Comparison of ENCODE assay signal across 27 cellular contexts in genomic region chr11:130174642-130175041, GRCh38. TPM values are rescaled to one million over a fixed set of nuclear protein-coding genes. Genes with fewer than 3 reads are reported as not detected.
DNase-seq lines count a peak whose midpoint lies in the region; ATAC-seq, FAIRE-seq and TF ChIP-seq lines count a peak whose summit lies in the region.
"Had no signal": no experiment of that assay in that cellular context is flagged by ENCODE, and none has a peak within 500 bp of the region (broad histone marks: within the 10 kb centered on the region; RNA-seq: fewer than 3 reads in every experiment).

No MANE protein-coding gene starts in this region.

- peaks cover 5% of the 10 kb centered on the region; the same call in 1 of the 3 replicates for H3K36me3 Mint-ChIP-seq in GM23338 (ENCODE audit: low read depth)
- peaks cover 14% of the 10 kb centered on the region for H3K36me3 Mint-ChIP-seq in stimulated activated memory B cell treated with anti-CD40 and anti-IgM and Interleukin-4, amounts not matched to agents 10 μg/mL and 1 μg/mL and 100 μg/mL, for 72 hours
- H3K36me3 Mint-ChIP-seq: CD4-positive, CD25-positive, alpha-beta regulatory T cell had no signal

- in situ Hi-C loops in K562 (cut with MboI), result no loop called here

- ATAC-seq in GM23338 (no peak), K562 (no peak)
- ATAC-seq in stimulated activated memory B cell treated with anti-CD40 and anti-IgM and Interleukin-4, amounts not matched to agents 10 μg/mL and 1 μg/mL and 100 μg/mL, for 72 hours, result no peak
- ATAC-seq: GM12878 had no signal

- H3K27ac ChIP-seq in GM23338 (ENCODE audit: low read depth) (no peak overlapping the region), OCI-LY1 (ENCODE audit: low read depth, low read length, poor library complexity, severe bottlenecking) (peak overlapping the region; percentile 100), K562 (ENCODE audit: extremely low read depth, low read depth, low read length) (no peak overlapping the region)
- H3K27ac ChIP-seq: GM23248 had no signal

- no peak for TF ChIP-seq RAD21 in K562 (CRISPR knock-in tag; conservative IDR thresholded peaks at IDR 0.05 in 1 of 2, IDR thresholded peaks at IDR 0.05 in 1 of 2)

- H2AFZ ChIP-seq in GM23338 (no peak overlapping the region), OCI-LY1 (ENCODE audit: low read length) (no peak overlapping the region), K562 (ENCODE audit: low read depth, low read length) (no peak overlapping the region)
- H2AFZ ChIP-seq: GM23248 had no signal

- WGBS in K562 (ENCODE audit: insufficient coverage, low coverage, missing lambda C conversion rate), result 2% methylated on average over 4 of the region's 4 CpGs

- H3K27me3 Mint-ChIP-seq in GM23338 (ENCODE audit: insufficient read depth, low read depth, poor library complexity), result peaks cover 31% of the 10 kb centered on the region
- no peaks in the 10 kb centered on the region for H3K27me3 Mint-ChIP-seq in stimulated activated memory B cell treated with anti-CD40 and anti-IgM and Interleukin-4, amounts not matched to agents 10 μg/mL and 1 μg/mL and 100 μg/mL, for 72 hours
- H3K27me3 Mint-ChIP-seq: IgD-negative memory B cell had no signal

- H3K36me3 ChIP-seq in GM23338 (ENCODE audit: insufficient read depth) (no peaks in the 10 kb centered on the region), OCI-LY1 (ENCODE audit: insufficient read depth, low read length) (peaks cover 36% of the 10 kb centered on the region), K562 (ENCODE audit: control insufficient read depth, insufficient read depth, low read length) (no peaks in the 10 kb centered on the region)
- H3K36me3 ChIP-seq: BE2C had no signal

- H3K79me2 ChIP-seq in GM23338 (replicated peaks; ENCODE audit: insufficient read depth), result no peaks in the 10 kb centered on the region
- H3K79me2 ChIP-seq in OCI-LY1 (ENCODE audit: insufficient read depth, low read length), result peaks cover 80% of the 10 kb centered on the region
- H3K79me2 ChIP-seq in K562 (ENCODE audit: control insufficient read depth, insufficient read depth, low read length), result no peaks in the 10 kb centered on the region

- H3K9me2 ChIP-seq in GM23338 (ENCODE audit: insufficient read depth), result no peaks in the 10 kb centered on the region
- H3K9me2 ChIP-seq in OCI-LY1 (ENCODE audit: low read depth, low read length), result no peaks in the 10 kb centered on the region

- peaks cover 6% of the 10 kb centered on the region for H3K9me3 ChIP-seq in OCI-LY1 (ENCODE audit: low read length)
- no peaks in the 10 kb centered on the region for H3K9me3 ChIP-seq in K562 (replicated peaks; ENCODE audit: control insufficient read depth, insufficient read depth, low read depth, low read length)
- H3K9me3 ChIP-seq: BE2C had no signal

- H3K9ac ChIP-seq in OCI-LY1 (ENCODE audit: low read length) (no peak overlapping the region), K562 (ENCODE audit: insufficient read depth in 1 of 2, low read depth in 2 of 2, low read length in 2 of 2) (no peak overlapping the region)
- H3K9ac ChIP-seq: GM23248 had no signal

- H3K9me3 Mint-ChIP-seq in GM23338, result peaks cover 6% of the 10 kb centered on the region; the same call in 1 of the 3 replicates
- peaks cover 8% of the 10 kb centered on the region for H3K9me3 Mint-ChIP-seq in stimulated activated memory B cell treated with anti-CD40 and anti-IgM and Interleukin-4, amounts not matched to agents 10 μg/mL and 1 μg/mL and 100 μg/mL, for 72 hours

- POLR2A ChIA-PET in K562 (lab: Yijun Ruan, JAX), result no interaction called here

- peaks cover 8% of the 10 kb centered on the region for H3K4me1 Mint-ChIP-seq in GM23338
- peaks cover 75% of the 10 kb centered on the region for H3K4me1 Mint-ChIP-seq in stimulated activated memory B cell treated with anti-CD40 and anti-IgM and Interleukin-4, amounts not matched to agents 10 μg/mL and 1 μg/mL and 100 μg/mL, for 72 hours
- H3K4me1 Mint-ChIP-seq: CD4-positive, CD25-positive, alpha-beta regulatory T cell; CD8-positive, alpha-beta memory T cell had no signal

- FAIRE-seq in K562 (lab: Jason Lieb, UNC) (no peak), GM19239 (lab: Jason Lieb, UNC) (no peak)
- FAIRE-seq: A204.1, GM12878, H54, HTR-8/SVneo had no signal

- no peaks in the 10 kb centered on the region for H3K4me1 ChIP-seq in GM23338 (ENCODE audit: insufficient read depth)
- peaks cover 76% of the 10 kb centered on the region for H3K4me1 ChIP-seq in OCI-LY1 (ENCODE audit: insufficient read depth, low read length, severe bottlenecking)
- H3K4me1 ChIP-seq in K562 (replicated peaks in 1 of 2; ENCODE audit: control insufficient read depth in 2 of 2, insufficient read depth in 2 of 2, low read length in 2 of 2), result peaks cover 0 to 3% of the 10 kb centered on the region in 2 experiments; a peak in 1 of 5 replicates
- H3K4me1 ChIP-seq: BE2C had no signal

- no peaks in the 10 kb centered on the region for H3F3A ChIP-seq in GM23338 (replicated peaks; ENCODE audit: low read depth)
- H3F3A ChIP-seq in OCI-LY1 (ENCODE audit: insufficient read depth, low read length), result 0 out of 2 replicates have a peak, but pooled peaks cover 4% of the 10 kb centered on the region

- no peak for TF ChIP-seq CTCF in GM23338 (conservative IDR thresholded peaks at IDR 0.05; ENCODE audit: low read depth in 2 of 2)
- TF ChIP-seq CTCF in OCI-LY1 (IDR thresholded peaks at IDR 0.05; ENCODE audit: low read length), result no peak
- TF ChIP-seq CTCF in K562 (IDR thresholded peaks at IDR 0.05 in 2 of 3, conservative IDR thresholded peaks at IDR 0.05 in 1 of 3; ENCODE audit: insufficient read depth in 2 of 3, low read depth in 1 of 3, low read length in 3 of 3), result no peak

- CTCF ChIA-PET in K562 (lab: Yijun Ruan, JAX; ENCODE audit: low intra/inter-chr PET ratio), result no interaction called here

- H3K4me3 Mint-ChIP-seq in GM23338, result no peak overlapping the region
- H3K4me3 Mint-ChIP-seq in stimulated activated memory B cell treated with anti-CD40 and anti-IgM and Interleukin-4, amounts not matched to agents 10 μg/mL and 1 μg/mL and 100 μg/mL, for 72 hours, result no peak overlapping the region
- H3K4me3 Mint-ChIP-seq: CD4-positive, CD25-positive, alpha-beta regulatory T cell; CD8-positive, alpha-beta memory T cell; HFFc6; IgD-negative memory B cell had no signal

- H3K27me3 ChIP-seq in GM23338 (ENCODE audit: insufficient read depth), result peaks cover 26% of the 10 kb centered on the region
- no peaks in the 10 kb centered on the region for H3K27me3 ChIP-seq in OCI-LY1 (ENCODE audit: insufficient read depth, low read length)
- H3K27me3 ChIP-seq in K562 (ENCODE audit: control insufficient read depth in 2 of 2, insufficient read depth in 2 of 2, low read length in 2 of 2), result peaks cover 60 to 75% of the 10 kb centered on the region in 2 experiments
- H3K27me3 ChIP-seq: BE2C had no signal

- no peak overlapping the region for H3K27ac Mint-ChIP-seq in GM23338
- peak overlapping the region; percentile 54 for H3K27ac Mint-ChIP-seq in stimulated activated memory B cell treated with anti-CD40 and anti-IgM and Interleukin-4, amounts not matched to agents 10 μg/mL and 1 μg/mL and 100 μg/mL, for 72 hours
- H3K27ac Mint-ChIP-seq: CD8-positive, alpha-beta memory T cell; HFFc6; IgD-negative memory B cell had no signal

- no TSS peak for BruUV-seq in K562 (replicated peaks; lab: Mats Ljungman, UMichigan)

- H4K20me1 ChIP-seq in GM23338 (replicated peaks; ENCODE audit: insufficient read depth) (peaks cover 11% of the 10 kb centered on the region), OCI-LY1 (ENCODE audit: insufficient read depth, low read length) (no peaks in the 10 kb centered on the region), K562 (replicated peaks; ENCODE audit: control insufficient read depth, insufficient read depth, low read length) (peaks cover 5% of the 10 kb centered on the region; the same call in 1 of the 2 replicates)

- H3K4me2 ChIP-seq in GM23338 (no peak overlapping the region), OCI-LY1 (ENCODE audit: low read length) (no peak overlapping the region), K562 (ENCODE audit: insufficient read depth, low read length) (no peak overlapping the region)

- intact Hi-C loops in K562 (cut with micrococcal nuclease), result no loop called here

- no peaks in the 10 kb centered on the region for H3K9me1 ChIP-seq in K562 (ENCODE audit: control insufficient read depth, insufficient read depth, low read length)

- TF ChIP-seq POLR2A in K562 (conservative IDR thresholded peaks at IDR 0.05), result no peak

- H3K4me3 ChIP-seq in GM23338 (no peak overlapping the region), OCI-LY1 (ENCODE audit: low read depth, low read length, poor library complexity, severe bottlenecking) (no peak overlapping the region), K562 (no peak overlapping the region)
- H3K4me3 ChIP-seq: GM12878, GM23248 had no signal

- no peak for TF ChIP-seq EP300 in K562 (IDR thresholded peaks at IDR 0.05; ENCODE audit: low read length)

- no peak for DNase-seq in GM23338 (ENCODE audit: low spot score)
- DNase-seq in K562 (ENCODE audit: extremely low read depth in 1 of 4, low spot score in 3 of 4), result no peak
- no peak for DNase-seq in SKM-1 (lab: John Stamatoyannopoulos, UW; ENCODE audit: unreplicated experiment)
- DNase-seq in germinal center (ENCODE audit: low spot score), result no peak
- no peak for DNase-seq in GM19239 (ENCODE audit: insufficient read length, low spot score)
- no peak for DNase-seq in NCI-H524 treated with DMSO at 0.1 percent for 48 hours (lab: John Stamatoyannopoulos, UW)
- DNase-seq: ACHN; BE2C; C1 segment of cervical spinal cord; CD4-positive, CD25-positive, alpha-beta regulatory T cell; CD8-positive, alpha-beta memory T cell; COR-L47; DMS153; DMS79 treated with DMSO at 0.1 percent for 48 hours; EL; GM23248; HCEC 1CT; HFFc6; KG1 had no signal

RNA-seq across cellular contexts. Expression of gene ST14, which starts 15.1 kb away (rescaled TPM):
- 32.7 and 36.3 TPM in 2 replicates for total RNA-seq in GM23338 (2014; rRNA removed; shearing (Covaris generic))
- polyA plus RNA-seq in GM23338 (2016; fragmentation: Nextera tagmentation; extraction: Ambion mirVana) (7.9 and 8.3 TPM in 2 replicates), K562 (2011; rRNA removed) (0.01 and 0.08 TPM in 2 replicates), K562 (2014; fragmentation: Illumina TruSeq; extraction: Trizol) (not detected in 2 replicates), K562 (2014; fragmentation: Nextera tagmentation; extraction: Ambion mirVana) (not detected), K562 (2014; rRNA removed) (not detected in 2 replicates)
- 0.23 TPM in 1 of 2 replicates, not detected in the other for total RNA-seq in K562 (2011; cell fraction: chromatin; rRNA removed; ENCODE audit: low replicate concordance)
- not detected in 2 replicates for total RNA-seq in K562 (2011; cell fraction: nucleolus; rRNA removed)
- total RNA-seq in K562 (2011; cell fraction: nucleoplasm; rRNA removed), result 0.15 TPM in 1 of 2 replicates, not detected in the other
- total RNA-seq in K562 (2014; rRNA removed) (not detected in 2 replicates), K562 (2014; rRNA removed; fragmentation: Illumina TruSeq; extraction: Trizol) (not detected in 2 replicates), K562 (2015; rRNA removed; fragmentation: Illumina TruSeq; extraction: Trizol) (not detected in 2 replicates), K562 (2021) (0.20 and 0.36 TPM in 2 replicates)
- polyA plus RNA-seq in K562 (2011; cell fraction: cytosol; rRNA removed), result 0.01 and 0.13 TPM in 2 replicates
- 0.14 TPM in 1 of 2 replicates, not detected in the other for polyA plus RNA-seq in K562 (2011; cell fraction: nucleus; rRNA removed)
- 0.04 and 0.15 TPM in 2 replicates for polyA plus RNA-seq in K562 (2012)
- polyA minus RNA-seq in K562 (2011; rRNA and poly(A)+ RNA removed), result not detected in 2 replicates
- polyA minus RNA-seq in K562 (2011; cell fraction: cytosol; rRNA and poly(A)+ RNA removed), result not detected in 2 replicates
- polyA minus RNA-seq in K562 (2011; cell fraction: nucleus; rRNA and poly(A)+ RNA removed), result 0.27 TPM in 1 of 2 replicates, not detected in the other
- total RNA-seq: CD4-positive, CD25-positive, alpha-beta regulatory T cell; G401; GM23248; HFFc6 had no signal
- polyA plus RNA-seq: CD8-positive, alpha-beta memory T cell; GM23248 had no signal

Comparison
In these comparisons a context has a peak if more than half of its experiments do, and no peak if none do; other contexts are left out.
1. RNA of gene ST14, which starts 15.1 kb away (total RNA-seq): 32.7 to 36.3 TPM in GM23338; 0.15 to 0.36 TPM in K562; every median in the first group is over 10 times any median in the second.